10 cellular contexts compared by ENCODE assay signal in the genomic region with DNA sequence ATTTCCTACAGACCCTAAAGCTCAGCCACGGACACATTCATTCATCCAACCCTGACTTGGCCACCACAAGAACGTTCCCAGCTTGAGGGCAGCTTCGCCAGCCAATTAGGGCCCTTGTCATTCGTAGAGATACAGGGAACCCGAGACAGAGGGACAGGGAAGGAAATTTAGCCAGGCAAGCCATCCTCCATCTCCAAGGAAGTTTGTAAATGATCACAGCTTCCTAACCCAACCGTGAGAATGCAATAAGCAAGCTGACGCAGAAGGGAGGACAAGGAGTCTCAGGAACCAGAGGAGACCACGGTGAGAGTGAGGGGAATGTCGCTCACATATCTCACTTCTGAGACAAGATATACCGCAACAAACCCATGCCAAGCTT. TPM values are rescaled to one million over a fixed set of nuclear protein-coding genes. Genes with fewer than 3 reads are reported as not detected.
DNase-seq lines count a peak whose midpoint lies in the region; ATAC-seq, FAIRE-seq and TF ChIP-seq lines count a peak whose summit lies in the region.
"Had no signal": no experiment of that assay in that cellular context is flagged by ENCODE, and none has a peak within 500 bp of the region (broad histone marks: within the 10 kb centered on the region; RNA-seq: fewer than 3 reads in every experiment).

No MANE protein-coding gene starts in this region.

- H3K9me3 ChIP-seq in mucosa of stomach (ENCODE audit: control insufficient read depth, low read length) = no peaks in the 10 kb centered on the region

- H2AFZ ChIP-seq in ACC112 (ENCODE audit: low read length, unreplicated experiment) = no peak overlapping the region

- H3K9ac ChIP-seq in mucosa of stomach (ENCODE audit: low read length) = peak overlapping the region; percentile 60

- H3K27me3 ChIP-seq in ACC112 (ENCODE audit: insufficient read depth, low read length) = no peaks in the 10 kb centered on the region
- no peaks in the 10 kb centered on the region for H3K27me3 ChIP-seq in bronchial epithelial cell (ENCODE audit: control insufficient read depth, insufficient read depth, low read length)
- no peaks in the 10 kb centered on the region for H3K27me3 ChIP-seq in mucosa of stomach (ENCODE audit: control insufficient read depth, insufficient read depth, low read length)
- H3K27me3 ChIP-seq: cardiac muscle cell had no signal

- H3K79me2 ChIP-seq in ACC112 (ENCODE audit: control insufficient read depth, insufficient read depth, low read length, unreplicated experiment) = peaks cover 71% of the 10 kb centered on the region

- DNase-seq in HFF-Myc (ENCODE audit: extremely low read depth, low read depth) (no peak), bronchial epithelial cell (ENCODE audit: low read depth) (no peak), NCI-H2196 treated with DMSO at 0.1 percent for 48 hours (lab: John Stamatoyannopoulos, UW; ENCODE audit: unreplicated experiment) (no peak)
- no peak for DNase-seq in stimulated activated CD4-positive, alpha-beta T cell treated with anti-CD3 and anti-CD28 coated beads, Interleukin-2, amount 100 ng/mL, for 24 hours
- DNase-seq: NCI-H1417 treated with DMSO at 0.1 percent for 48 hours had no signal

- peaks cover 48% of the 10 kb centered on the region for H3K4me1 ChIP-seq in ACC112 (ENCODE audit: control insufficient read depth, insufficient read depth, low read length, unreplicated experiment)
- peaks cover 45% of the 10 kb centered on the region for H3K4me1 ChIP-seq in mucosa of stomach (ENCODE audit: control insufficient read depth, insufficient read depth, low read length)

- TF ChIP-seq CTCF in HFF-Myc (IDR thresholded peaks at IDR 0.05; ENCODE audit: low read depth, low read length, missing control alignments) (no peak), bronchial epithelial cell (IDR thresholded peaks at IDR 0.05; ENCODE audit: insufficient read depth, low read length, severe bottlenecking) (no peak)

- no peak for FAIRE-seq in bronchial epithelial cell (lab: Jason Lieb, UNC)

- H3K36me3 ChIP-seq in ACC112 (ENCODE audit: insufficient read depth, low read length) (peaks cover 16% of the 10 kb centered on the region; the same call in 1 of the 2 replicates), bronchial epithelial cell (ENCODE audit: control insufficient read depth, insufficient read depth, low read length) (no peaks in the 10 kb centered on the region), mucosa of stomach (ENCODE audit: control insufficient read depth, insufficient read depth, low read length) (no peaks in the 10 kb centered on the region)
- H3K36me3 ChIP-seq: cardiac muscle cell had no signal

- H3K27ac ChIP-seq in ACC112 (ENCODE audit: low read depth, low read length) = peak overlapping the region; percentile 100

- H3K4me3 ChIP-seq in ACC112 (ENCODE audit: low read depth, low read length) (peak overlapping the region; percentile 92), HFF-Myc (replicated peaks; ENCODE audit: low read depth, low read length) (peak overlapping the region; percentile 81), bronchial epithelial cell (ENCODE audit: low read depth, low read length) (peak overlapping the region; percentile 63), mucosa of stomach (ENCODE audit: low read length) (peak overlapping the region; percentile 72)

- ATAC-seq in GM19351 (IDR thresholded peaks at IDR 0.05; ENCODE audit: unreplicated experiment) (no peak), HG02840 (IDR thresholded peaks at IDR 0.05; ENCODE audit: low FRiP score, unreplicated experiment) (no peak)

RNA-seq across cellular contexts. Expression of a gene that starts 1.4 kb away (rescaled TPM):
- total RNA-seq in bronchial epithelial cell = 3.2 and 4.2 TPM in 2 replicates
